8 cellular contexts compared by ENCODE assay signal in the genomic region with DNA sequence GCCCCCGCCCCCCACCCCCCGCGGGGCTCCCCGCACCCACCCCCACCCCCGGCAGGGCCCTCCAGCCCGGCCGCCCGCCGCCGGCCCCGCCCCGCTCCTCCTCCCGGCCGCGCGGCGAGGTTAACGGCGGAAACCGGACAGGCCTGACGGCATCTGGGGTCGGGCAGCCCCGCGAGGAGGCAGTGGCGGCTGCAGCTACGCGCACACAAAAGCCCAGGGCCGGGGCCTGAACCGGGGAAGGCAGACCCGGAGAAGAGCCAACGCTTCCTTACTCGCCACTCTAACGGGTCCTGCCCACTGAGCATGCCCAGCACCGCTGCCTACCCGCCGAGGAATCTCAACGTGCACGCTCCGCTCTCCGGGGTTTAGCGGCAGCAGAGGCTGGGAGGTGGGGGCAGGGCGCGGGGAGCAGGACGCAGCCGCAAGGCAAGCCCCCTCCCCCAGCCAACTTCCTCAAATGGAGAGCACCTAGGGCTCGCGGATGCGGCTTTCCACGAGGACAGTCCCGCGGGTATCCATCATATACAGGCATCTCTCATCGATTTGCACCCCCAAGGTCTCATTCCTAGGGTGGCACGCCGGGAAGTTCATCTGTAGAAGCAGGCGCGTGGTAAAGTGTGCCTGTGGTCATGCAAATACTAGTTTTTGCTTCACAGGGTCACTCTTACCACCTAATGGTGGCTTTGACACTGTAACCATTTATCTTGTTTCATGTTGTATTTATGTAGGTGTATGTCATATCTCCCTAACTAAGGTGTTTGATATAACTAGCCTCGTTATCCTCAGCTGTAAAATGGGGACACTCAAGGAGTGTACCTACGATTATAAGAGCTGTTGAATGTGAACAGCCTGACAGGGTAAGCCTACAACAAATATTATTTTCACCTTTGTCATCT. TPM values are rescaled to one million over a fixed set of nuclear protein-coding genes. Genes with fewer than 3 reads are reported as not detected.
DNase-seq lines count a peak whose midpoint lies in the region; ATAC-seq and TF ChIP-seq lines count a peak whose summit lies in the region.

Gene MEMO1 (minus strand): TSS at position 339 of the 896 bp plus-strand sequence. CDS start 761 bp downstream, outside the sequence.

- peaks cover 37% of the 10 kb centered on the region for H3K4me1 ChIP-seq in CD4-positive, CD25-positive, alpha-beta regulatory T cell (ENCODE audit: control insufficient read depth, insufficient read depth, low read length, poor library complexity, severe bottlenecking)
- peaks cover 3 to 41% of the 10 kb centered on the region in 2 donors for H3K4me1 ChIP-seq in left lung

- no peaks in the 10 kb centered on the region for H3K36me3 ChIP-seq in CD4-positive, CD25-positive, alpha-beta regulatory T cell (ENCODE audit: control insufficient read depth, insufficient read depth, low read length)
- H3K36me3 ChIP-seq in left lung = no peaks in the 10 kb centered on the region

- H3K4me3 ChIP-seq in CD4-positive, CD25-positive, alpha-beta regulatory T cell (ENCODE audit: low read depth, low read length) = peak within 1 kb of the TSS; percentile 86
- H3K4me3 ChIP-seq in left lung = peak within 1 kb of the TSS; percentile 88

- no peak for TF ChIP-seq CTCF in left lung (IDR thresholded peaks at IDR 0.05)

- H3K27ac ChIP-seq in CD4-positive, CD25-positive, alpha-beta regulatory T cell (ENCODE audit: insufficient read depth, low read length, poor library complexity, severe bottlenecking) = peak within 1 kb of the TSS; percentile 80
- peak within 1 kb of the TSS; percentile 96 to 98 for H3K27ac ChIP-seq in left lung

- peaks cover 6% of the 10 kb centered on the region for H3K36me3 Mint-ChIP-seq in CD4-positive, CD25-positive, alpha-beta regulatory T cell
- H3K36me3 Mint-ChIP-seq in dendritic cell treated with granulocyte-macrophage colony-stimulating factor and Interleukin-4, amounts not matched to agents 40 ng/mL and 50 ng/mL, for 4 days (ENCODE audit: low read depth) = peaks cover 18% of the 10 kb centered on the region

- peak; percentile 77 to 96 (median 91) for DNase-seq in CD4-positive, CD25-positive, alpha-beta regulatory T cell
- peak; percentile 71 for DNase-seq in NCI-H748 treated with DMSO at 0.1 percent for 48 hours (lab: John Stamatoyannopoulos, UW)
- DNase-seq in activated CD4-positive, alpha-beta T cell treated with anti-CD3 and anti-CD28 coated beads, Interleukin-2, amount 50 U/mL, for 24 hours (ENCODE audit: low read depth in 1 of 2, low spot score in 1 of 2) = peak; percentile 83 to 91
- peak; percentile 96 to 98 for DNase-seq in left lung
- peak; percentile 87 for DNase-seq in stimulated activated CD4-positive, alpha-beta T cell treated with anti-CD3 and anti-CD28 coated beads, Interleukin-2, amount 100 ng/mL, for 4 hours (ENCODE audit: low read depth)

- H3K4me3 Mint-ChIP-seq in CD4-positive, CD25-positive, alpha-beta regulatory T cell = peak within 1 kb of the TSS; percentile 92 to 99 (median 94)
- H3K4me3 Mint-ChIP-seq in dendritic cell treated with granulocyte-macrophage colony-stimulating factor and Interleukin-4, amounts not matched to agents 40 ng/mL and 50 ng/mL, for 4 days = peak within 1 kb of the TSS; percentile 98

- H3K27me3 ChIP-seq in CD4-positive, CD25-positive, alpha-beta regulatory T cell (ENCODE audit: control insufficient read depth, insufficient read depth, low read length) = no peaks in the 10 kb centered on the region
- no peaks in the 10 kb centered on the region for H3K27me3 ChIP-seq in left lung

- peak; percentile 72 to 75 for ATAC-seq in CD4-positive, CD25-positive, alpha-beta regulatory T cell (ENCODE audit: low read depth in 2 of 2)
- ATAC-seq in GM19397 (IDR thresholded peaks at IDR 0.05; ENCODE audit: unreplicated experiment) (peak; percentile 65), HG03565 (IDR thresholded peaks at IDR 0.05; ENCODE audit: unreplicated experiment) (peak; percentile 59), left lung (peak; percentile 91)

- H3K27ac Mint-ChIP-seq in CD4-positive, CD25-positive, alpha-beta regulatory T cell = peak within 1 kb of the TSS; percentile 86 to 96 (median 95)
- peak within 1 kb of the TSS; percentile 92 for H3K27ac Mint-ChIP-seq in dendritic cell treated with granulocyte-macrophage colony-stimulating factor and Interleukin-4, amounts not matched to agents 40 ng/mL and 50 ng/mL, for 4 days

- no peaks in the 10 kb centered on the region for H3K9me3 ChIP-seq in CD4-positive, CD25-positive, alpha-beta regulatory T cell (ENCODE audit: control insufficient read depth in 2 of 2, low read length in 2 of 2)
- H3K9me3 ChIP-seq in left lung = no peaks in the 10 kb centered on the region

- no peaks in the 10 kb centered on the region for H3K9me3 Mint-ChIP-seq in CD4-positive, CD25-positive, alpha-beta regulatory T cell
- no peaks in the 10 kb centered on the region for H3K9me3 Mint-ChIP-seq in dendritic cell treated with granulocyte-macrophage colony-stimulating factor and Interleukin-4, amounts not matched to agents 40 ng/mL and 50 ng/mL, for 4 days

- intact Hi-C loops in dendritic cell treated with granulocyte-macrophage colony-stimulating factor and Interleukin-4, amounts not matched to agents 40 ng/mL and 50 ng/mL, for 4 days (cut with micrococcal nuclease) = loop anchor here (2.0 kb wide), 1 partner anchor 52 kb away; the partner anchor contains the start of gene SPAST
- intact Hi-C loops in left lung (cut with DNase I) = no loop called here

- H3K27me3 Mint-ChIP-seq in CD4-positive, CD25-positive, alpha-beta regulatory T cell = no peaks in the 10 kb centered on the region
- H3K27me3 Mint-ChIP-seq in dendritic cell treated with granulocyte-macrophage colony-stimulating factor and Interleukin-4, amounts not matched to agents 40 ng/mL and 50 ng/mL, for 4 days = no peaks in the 10 kb centered on the region

- H3K4me1 Mint-ChIP-seq in CD4-positive, CD25-positive, alpha-beta regulatory T cell = peaks cover 24 to 53% (median 38%) of the 10 kb centered on the region in 4 donors
- peaks cover 34% of the 10 kb centered on the region for H3K4me1 Mint-ChIP-seq in dendritic cell treated with granulocyte-macrophage colony-stimulating factor and Interleukin-4, amounts not matched to agents 40 ng/mL and 50 ng/mL, for 4 days (ENCODE audit: low read depth)

RNA-seq across cellular contexts. Expression of gene MEMO1, which starts in this region (rescaled TPM):
- total RNA-seq in CD4-positive, CD25-positive, alpha-beta regulatory T cell = 54.2 TPM
- 10 to 100 TPM; 26.2 to 44.8 (median 37.9) TPM for polyA plus RNA-seq in CD4-positive, CD25-positive, alpha-beta regulatory T cell
- 10 to 100 TPM; 38.2 to 47.3 TPM for total RNA-seq in left lung

Comparison
In these comparisons a context has a peak if more than half of its experiments do, and no peak if none do; other contexts are left out.
1. Peak in every context shown above with its lines: DNase-seq, ATAC-seq, H3K4me3 ChIP-seq and H3K27ac ChIP-seq.